20 cellular contexts compared by ENCODE assay signal in the genomic region with DNA sequence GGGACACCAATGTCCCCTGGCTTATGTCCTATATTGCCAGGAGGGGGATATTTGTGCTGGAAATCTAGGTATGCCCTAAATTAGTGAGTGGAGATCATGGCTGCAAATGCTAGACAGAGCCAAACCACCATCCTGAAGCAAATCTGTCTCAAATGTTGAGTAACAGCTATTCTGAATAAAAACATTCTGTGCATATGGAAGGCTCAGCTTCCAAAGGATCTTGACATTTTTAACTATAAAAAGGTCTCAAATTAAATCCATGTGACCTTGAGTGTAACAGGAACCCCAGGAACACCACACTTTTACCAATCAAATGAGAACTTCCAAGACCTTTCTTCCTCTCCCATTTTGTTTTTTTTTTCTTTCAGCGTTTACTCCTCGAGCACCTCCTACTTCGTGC.
"Had no signal": no experiment of that assay in that cellular context is flagged by ENCODE, and none has a peak within 500 bp of the region (broad histone marks: within the 10 kb centered on the region; RNA-seq: fewer than 3 reads in every experiment).

No MANE protein-coding gene starts in this region.

- H3K9me3 Mint-ChIP-seq: activated CD4-positive, alpha-beta T cell treated with anti-CD3 and anti-CD28 coated beads, Interleukin-2, amount 10 ng/mL, durations not matched to agents 7 days and 5 days; activated naive CD4-positive, alpha-beta T cell treated with anti-CD3 and anti-CD28 coated beads for 36 hours; activated naive CD8-positive, alpha-beta T cell treated with anti-CD3 and anti-CD28 coated beads, Interleukin-2, amount 50 U/mL, for 24 hours; activated T-cell treated with anti-CD3 and anti-CD28 coated beads, Interleukin-2, amount 50 U/mL, for 4 hours; memory B cell; natural killer cell had no signal

- H3K27ac ChIP-seq: thyroid gland had no signal

- H3K4me1 Mint-ChIP-seq: memory B cell, natural killer cell had no signal

- H3K4me3 Mint-ChIP-seq: activated CD4-positive, alpha-beta T cell treated with anti-CD3 and anti-CD28 coated beads, Interleukin-2, amount 10 ng/mL, durations not matched to agents 7 days and 5 days; activated naive CD4-positive, alpha-beta T cell treated with anti-CD3 and anti-CD28 coated beads for 36 hours; activated naive CD8-positive, alpha-beta T cell treated with anti-CD3 and anti-CD28 coated beads, Interleukin-2, amount 50 U/mL, for 24 hours; activated T-cell treated with anti-CD3 and anti-CD28 coated beads, Interleukin-2, amount 50 U/mL, for 4 hours; memory B cell; natural killer cell had no signal

- H3K4me3 ChIP-seq: thyroid gland had no signal

- H3K9me3 ChIP-seq: thyroid gland had no signal

- ATAC-seq: activated CD4-positive, CD25-positive, alpha-beta regulatory T cell treated with anti-CD3 and anti-CD28 coated beads, Interleukin-2, amount 50 U/mL, for 24 hours; activated naive CD8-positive, alpha-beta T cell treated with anti-CD3 and anti-CD28 coated beads, Interleukin-2, amount 50 U/mL, for 24 hours; activated T-cell treated with anti-CD3 and anti-CD28 coated beads, Interleukin-2, amount 50 U/mL, for 4 hours; esophagus mucosa; natural killer cell had no signal

- H3K36me3 ChIP-seq: thyroid gland had no signal

- H3K27me3 ChIP-seq: thyroid gland had no signal

- H3K36me3 Mint-ChIP-seq: memory B cell, natural killer cell had no signal

- H3K27ac Mint-ChIP-seq: activated CD4-positive, alpha-beta T cell treated with anti-CD3 and anti-CD28 coated beads, Interleukin-2, amount 10 ng/mL, durations not matched to agents 7 days and 5 days; activated naive CD4-positive, alpha-beta T cell treated with anti-CD3 and anti-CD28 coated beads for 36 hours; activated naive CD8-positive, alpha-beta T cell treated with anti-CD3 and anti-CD28 coated beads, Interleukin-2, amount 50 U/mL, for 24 hours; memory B cell; natural killer cell had no signal

- DNase-seq: activated CD4-positive, alpha-beta T cell treated with anti-CD3 and anti-CD28 coated beads, Interleukin-2, amount 10 ng/mL, durations not matched to agents 7 days and 5 days; activated CD8-positive, alpha-beta memory T cell treated with anti-CD3 and anti-CD28 coated beads, Interleukin-2, amount 50 U/mL, for 4 hours; activated naive CD4-positive, alpha-beta T cell treated with anti-CD3 and anti-CD28 coated beads for 36 hours; activated naive CD8-positive, alpha-beta T cell treated with anti-CD3 and anti-CD28 coated beads, Interleukin-2, amount 50 U/mL, for 24 hours; activated T-cell treated with anti-CD3 and anti-CD28 coated beads, Interleukin-2, amount 50 U/mL, for 4 hours; aorta; cortex of kidney; effector CD4-positive, alpha-beta T cell; foreskin melanocyte; natural killer cell; retina; stimulated activated CD4-positive, alpha-beta T cell treated with anti-CD3 and anti-CD28 coated beads, Interleukin-12 subunit alpha, Interleukin-12 subunit beta, amount 100 ng/mL, for 4 hours; stimulated activated CD4-positive, alpha-beta T cell treated with anti-CD3 and anti-CD28 coated beads, Interleukin-1b, Interleukin-23, amount 100 ng/mL, for 48 hours; stimulated activated CD8-positive, alpha-beta memory T cell treated with anti-CD3 and anti-CD28 coated beads, Interleukin-4, amount 100 ng/mL, for 48 hours; stimulated activated naive CD4-positive, alpha-beta T cell; T-helper 1 cell; thyroid gland had no signal
